ENCODE assay signal across 8 cellular contexts in genomic region chr20:43164741-43165140, GRCh38. TPM values are rescaled to one million over a fixed set of nuclear protein-coding genes. Genes with fewer than 3 reads are reported as not detected.
"Had no signal": no experiment of that assay in that cellular context is flagged by ENCODE, and none has a peak within 500 bp of the region (broad histone marks: within the 10 kb centered on the region; RNA-seq: fewer than 3 reads in every experiment).

No MANE protein-coding gene starts in this region.

RNA-seq across cellular contexts. Expression of gene PTPRT, which starts 25.0 kb away (rescaled TPM):
- total RNA-seq: activated B cell treated with CpG ODN at 0.5 μM for 24 hours; activated CD4-positive, alpha-beta memory T cell treated with anti-CD3 and anti-CD28 coated beads, Interleukin-2, amount 10 ng/mL, durations not matched to agents 7 days and 5 days; activated CD4-positive, alpha-beta T cell treated with anti-CD3 and anti-CD28 coated beads, Interleukin-2, amount 10 ng/mL, durations not matched to agents 7 days and 5 days; activated CD8-positive, alpha-beta memory T cell treated with anti-CD3 and anti-CD28 coated beads, Interleukin-2, amount 10 ng/mL, durations not matched to agents 7 days and 5 days; activated CD8-positive, alpha-beta T cell treated with anti-CD3 and anti-CD28 coated beads, Interleukin-2, amount 10 ng/mL, durations not matched to agents 7 days and 5 days; activated naive CD8-positive, alpha-beta T cell treated with anti-CD3 and anti-CD28 coated beads, Interleukin-2, amount 10 ng/mL, durations not matched to agents 7 days and 5 days; activated T-helper 2 cell treated with anti-CD3 and anti-CD28 coated beads, Interferon-gamma antibody, Interleukin-2, Interleukin-4, amounts not matched to agents 10 μg/mL and 5 μg/mL and 100 μg/mL, durations not matched to agents 14 hours and 24 hours and 36 hours; bronchial epithelial cell had no signal
